8 cellular contexts compared by ENCODE assay signal in the genomic region with DNA sequence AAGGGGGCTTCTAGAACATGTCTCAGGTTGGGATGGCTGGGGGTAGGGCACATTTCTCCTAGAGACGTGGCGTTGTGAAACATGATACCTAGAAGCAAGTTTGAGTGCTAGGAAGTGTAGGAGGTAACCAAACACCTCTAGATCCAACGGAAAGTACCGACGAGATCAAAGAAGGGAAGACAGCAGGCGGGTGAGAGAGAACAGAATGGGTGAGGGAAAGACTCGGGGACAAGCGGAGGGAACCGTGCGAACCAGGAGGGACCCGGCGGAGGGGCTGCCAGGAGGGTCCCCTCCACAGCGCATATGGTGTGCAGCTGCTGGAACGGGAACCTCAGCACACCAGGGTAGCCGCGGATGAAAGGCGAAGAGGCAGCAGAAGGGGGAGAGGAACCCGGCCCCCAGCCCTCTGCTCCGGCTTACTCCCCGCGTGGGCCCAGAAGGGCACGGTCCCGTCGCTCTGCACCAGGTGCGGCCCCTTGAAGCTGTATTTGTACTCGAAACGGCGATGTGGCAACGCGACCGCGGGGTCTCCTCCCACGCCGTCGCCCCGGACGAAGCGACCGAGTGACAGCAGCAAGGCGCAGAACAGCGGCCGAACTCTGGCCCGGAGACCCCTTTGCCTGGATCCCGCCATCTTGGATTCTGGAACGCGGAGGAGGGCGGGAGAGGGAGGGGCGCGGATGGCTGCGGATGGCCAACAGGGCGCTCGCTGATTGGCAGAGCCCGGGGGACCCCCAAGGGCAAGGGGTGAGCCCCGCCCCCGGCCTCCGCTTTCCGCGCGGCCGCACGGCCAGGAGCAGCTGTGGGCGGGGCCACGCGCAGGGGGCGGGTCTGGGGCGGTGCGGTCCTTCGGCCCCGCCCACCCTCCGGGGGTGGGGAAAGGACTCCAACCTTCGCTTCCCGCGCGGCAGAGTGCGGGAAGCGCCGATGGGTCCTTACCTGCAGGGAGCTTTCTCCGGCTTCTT.
A peak's percentile ranks its signal among the peaks of the same experiment; 100 is the strongest.
DNase-seq lines count a peak whose midpoint lies in the region; ATAC-seq lines count a peak whose summit lies in the region.

A gene with protein sequence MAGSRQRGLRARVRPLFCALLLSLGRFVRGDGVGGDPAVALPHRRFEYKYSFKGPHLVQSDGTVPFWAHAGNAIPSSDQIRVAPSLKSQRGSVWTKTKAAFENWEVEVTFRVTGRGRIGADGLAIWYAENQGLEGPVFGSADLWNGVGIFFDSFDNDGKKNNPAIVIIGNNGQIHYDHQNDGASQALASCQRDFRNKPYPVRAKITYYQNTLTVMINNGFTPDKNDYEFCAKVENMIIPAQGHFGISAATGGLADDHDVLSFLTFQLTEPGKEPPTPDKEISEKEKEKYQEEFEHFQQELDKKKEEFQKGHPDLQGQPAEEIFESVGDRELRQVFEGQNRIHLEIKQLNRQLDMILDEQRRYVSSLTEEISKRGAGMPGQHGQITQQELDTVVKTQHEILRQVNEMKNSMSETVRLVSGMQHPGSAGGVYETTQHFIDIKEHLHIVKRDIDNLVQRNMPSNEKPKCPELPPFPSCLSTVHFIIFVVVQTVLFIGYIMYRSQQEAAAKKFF (minus strand): TSS at position 655 of the 965 bp plus-strand sequence. CDS start 21 bp downstream, at position 634.

- ATAC-seq in GM19328 (IDR thresholded peaks at IDR 0.05; ENCODE audit: unreplicated experiment) (peak; percentile 95), HG03469 (IDR thresholded peaks at IDR 0.05; ENCODE audit: unreplicated experiment) (peak; percentile 86)

- peak within 1 kb of the TSS; percentile 80 to 95 (median 84) for H3K4me2 ChIP-seq in BLaER1 treated with 17β-estradiol and CSF1 and Interleukin-3, amounts not matched to agents 10 nM and 100 nM

- DNase-seq in NCI-H526 (lab: John Stamatoyannopoulos, UW) = peak; percentile 82 to 98
- peak; percentile 96 for DNase-seq in activated CD4-positive, alpha-beta T cell treated with anti-CD3 and anti-CD28 coated beads for 48 hours
- peak; percentile 93 for DNase-seq in kidney tubule cell (ENCODE audit: low spot score)
- DNase-seq in stimulated activated CD4-positive, alpha-beta T cell treated with anti-CD3 and anti-CD28 coated beads, Interleukin-1b, Interleukin-23, amount 100 ng/mL, for 1 hour (ENCODE audit: low read depth in 2 of 2) = peak; percentile 77 to 91

- H3K9me3 ChIP-seq in BLaER1 treated with 17β-estradiol and CSF1 and Interleukin-3, amounts not matched to agents 10 nM and 100 nM (replicated peaks in 1 of 11) = no peaks in the 10 kb centered on the region

- H3K36me3 ChIP-seq in BLaER1 treated with 17β-estradiol and CSF1 and Interleukin-3, amounts not matched to agents 10 nM and 100 nM = peaks cover 16 to 34% (median 24%) of the 10 kb centered on the region in 11 experiments; a peak in 21 of 22 replicates

- H3K4me1 ChIP-seq in BLaER1 treated with 17β-estradiol and CSF1 and Interleukin-3, amounts not matched to agents 10 nM and 100 nM = peaks cover 16 to 27% (median 22%) of the 10 kb centered on the region in 10 experiments; a peak in 19 of 20 replicates

- H3K27ac ChIP-seq in BLaER1 treated with 17β-estradiol and CSF1 and Interleukin-3, amounts not matched to agents 10 nM and 100 nM = peak within 1 kb of the TSS; percentile 61 to 90 (median 88)
- peak within 1 kb of the TSS; percentile 73 for H3K27ac ChIP-seq in cingulate gyrus (ENCODE audit: low read depth, low read length)

- H4K20me1 ChIP-seq in BLaER1 treated with 17β-estradiol and CSF1 and Interleukin-3, amounts not matched to agents 10 nM and 100 nM = peaks cover 0 to 35% (median 16%) of the 10 kb centered on the region in 11 experiments; a peak in 12 of 22 replicates

- H3K27me3 ChIP-seq in BLaER1 treated with 17β-estradiol and CSF1 and Interleukin-3, amounts not matched to agents 10 nM and 100 nM = no peaks in the 10 kb centered on the region; a peak in 1 of 22 replicates

- H3K4me3 ChIP-seq in BLaER1 treated with 17β-estradiol and CSF1 and Interleukin-3, amounts not matched to agents 10 nM and 100 nM = peak within 1 kb of the TSS; percentile 85 to 99 (median 93)

- peak within 1 kb of the TSS; percentile 86 to 94 (median 92) for H3K9ac ChIP-seq in BLaER1 treated with 17β-estradiol and CSF1 and Interleukin-3, amounts not matched to agents 10 nM and 100 nM

Comparison
In these comparisons a context has a peak if more than half of its experiments do, and no peak if none do; other contexts are left out.
1. Peak in every context shown above with its lines: DNase-seq, ATAC-seq, H3K4me3 ChIP-seq and H3K27ac ChIP-seq.